ENCODE assay signal across 25 cellular contexts in genomic region chrX:18613930-18614639, GRCh38. TPM values are rescaled to one million over a fixed set of nuclear protein-coding genes. Genes with fewer than 3 reads are reported as not detected.
DNase-seq lines count a peak whose midpoint lies in the region; ATAC-seq, FAIRE-seq and TF ChIP-seq lines count a peak whose summit lies in the region.
"Had no signal": no experiment of that assay in that cellular context is flagged by ENCODE, and none has a peak within 500 bp of the region (broad histone marks: within the 10 kb centered on the region; RNA-seq: fewer than 3 reads in every experiment).

No MANE protein-coding gene starts in this region.

- H3K27ac Mint-ChIP-seq in astrocyte (ENCODE audit: unreplicated experiment), result no peak overlapping the region
- H3K27ac Mint-ChIP-seq: CD14-positive monocyte; CD4-positive, alpha-beta T cell had no signal

- H3K4me2 ChIP-seq in HepG2 (ENCODE audit: low read depth, low read length) (no peak overlapping the region), astrocyte (ENCODE audit: low read length) (no peak overlapping the region)
- H3K4me2 ChIP-seq: BLaER1 treated with 17β-estradiol and CSF1 and Interleukin-3, amounts not matched to agents 10 nM and 100 nM had no signal

- H3K4me1 ChIP-seq in HepG2 (ENCODE audit: insufficient read depth, low read length) (peaks cover 19% of the 10 kb centered on the region), right lobe of liver (no peaks in the 10 kb centered on the region), astrocyte (ENCODE audit: insufficient read depth, low read length) (peaks cover 9% of the 10 kb centered on the region), esophagus squamous epithelium (peaks cover 0 to 4% (median 0%) of the 10 kb centered on the region in 3 donors), ascending aorta (no peaks in the 10 kb centered on the region)
- H3K4me1 ChIP-seq: BE2C; BLaER1 treated with 17β-estradiol and CSF1 and Interleukin-3, amounts not matched to agents 10 nM and 100 nM had no signal

- H4K20me1 ChIP-seq in HepG2 (ENCODE audit: insufficient read depth, low read length) (no peaks in the 10 kb centered on the region), astrocyte (ENCODE audit: insufficient read depth, low read length) (no peaks in the 10 kb centered on the region)

- TF ChIP-seq RAD21 in HepG2 (CRISPR knock-in tag; IDR thresholded peaks at IDR 0.05), result no peak

- H3K9ac ChIP-seq in HepG2 (ENCODE audit: insufficient read depth, low read depth, low read length) (no peak overlapping the region), astrocyte (ENCODE audit: low read length) (no peak overlapping the region)
- H3K9ac ChIP-seq: BLaER1 treated with 17β-estradiol and CSF1 and Interleukin-3, amounts not matched to agents 10 nM and 100 nM; GM23248 had no signal

- peaks cover 15% of the 10 kb centered on the region for H3K4me1 Mint-ChIP-seq in astrocyte (ENCODE audit: low read depth, unreplicated experiment)
- H3K4me1 Mint-ChIP-seq: CD8-positive, alpha-beta memory T cell had no signal

- TF ChIP-seq EP300 in HepG2 (IDR thresholded peaks at IDR 0.05; ENCODE audit: low read depth in 2 of 2, low read length in 2 of 2) (no peak), HepG2 (CRISPR knock-in tag; IDR thresholded peaks at IDR 0.05; ENCODE audit: borderline replicate concordance) (no peak)

- no TSS peak for BruUV-seq in HepG2 (replicated peaks; lab: Mats Ljungman, UMichigan)

- no peak for FAIRE-seq in HepG2 (lab: Jason Lieb, UNC)
- FAIRE-seq in astrocyte (lab: Jason Lieb, UNC), result peak; percentile 56
- FAIRE-seq: A204.1, GM12878, GM19239, H1 had no signal

- DNase-seq in HepG2 (ENCODE audit: low spot score) (no peak), right lobe of liver (no peak), astrocyte (ENCODE audit: low read depth) (no peak), cerebellum (ENCODE audit: low spot score) (peak; percentile 66), DMS79 treated with DMSO at 0.1 percent for 48 hours (lab: John Stamatoyannopoulos, UW) (no peak), esophagus squamous epithelium (lab: John Stamatoyannopoulos, UW) (no peak), ascending aorta (ENCODE audit: low spot score in 2 of 2) (no peak)
- DNase-seq: ACHN; AML-193; BE2C; CD4-positive, alpha-beta T cell; CD8-positive, alpha-beta memory T cell; DMS53; DND-41; GDM1; GM23248; H7; HCEC 1CT had no signal

- H3K36me3 Mint-ChIP-seq in astrocyte (ENCODE audit: low read depth, unreplicated experiment), result no peaks in the 10 kb centered on the region

- no peak for TF ChIP-seq CTCF in HepG2 (CRISPR knock-in tag; IDR thresholded peaks at IDR 0.05)
- TF ChIP-seq CTCF in right lobe of liver (IDR thresholded peaks at IDR 0.05), result no peak
- no peak for TF ChIP-seq CTCF in astrocyte (IDR thresholded peaks at IDR 0.05; ENCODE audit: insufficient read depth, low read depth, low read length)
- TF ChIP-seq CTCF in esophagus squamous epithelium (IDR thresholded peaks at IDR 0.05), result no peak
- no peak for TF ChIP-seq CTCF in ascending aorta (IDR thresholded peaks at IDR 0.05)

- no peak overlapping the region for H3K4me3 Mint-ChIP-seq in astrocyte (ENCODE audit: unreplicated experiment)
- H3K4me3 Mint-ChIP-seq: CD14-positive monocyte; CD4-positive, alpha-beta T cell; CD8-positive, alpha-beta memory T cell had no signal

- POLR2A ChIA-PET in HepG2 (lab: Yijun Ruan, JAX), result no interaction called here

- H3K36me3 ChIP-seq in HepG2 (replicated peaks in 1 of 2; ENCODE audit: control insufficient read depth in 1 of 2, insufficient read depth in 2 of 2, low read length in 2 of 2) (peaks cover 1 to 12% of the 10 kb centered on the region in 2 experiments; a peak in 1 of 5 replicates), right lobe of liver (peaks cover 0 to 3% (median 0%) of the 10 kb centered on the region in 4 donors), astrocyte (ENCODE audit: insufficient read depth, low read length) (peaks cover 2% of the 10 kb centered on the region), esophagus squamous epithelium (peaks cover 0 to 23% (median 0%) of the 10 kb centered on the region in 3 donors), ascending aorta (peaks cover 8 to 16% of the 10 kb centered on the region in 2 donors)
- H3K36me3 ChIP-seq: BE2C; BLaER1 treated with 17β-estradiol and CSF1 and Interleukin-3, amounts not matched to agents 10 nM and 100 nM had no signal

- H3K27me3 ChIP-seq in HepG2 (ENCODE audit: control insufficient read depth in 1 of 2, insufficient read depth in 2 of 2, low read length in 2 of 2), result no peaks in the 10 kb centered on the region
- H3K27me3 ChIP-seq in right lobe of liver, result no peaks in the 10 kb centered on the region
- H3K27me3 ChIP-seq in astrocyte (ENCODE audit: insufficient read depth, low read length), result no peaks in the 10 kb centered on the region
- no peaks in the 10 kb centered on the region for H3K27me3 ChIP-seq in esophagus squamous epithelium
- no peaks in the 10 kb centered on the region for H3K27me3 ChIP-seq in ascending aorta
- H3K27me3 ChIP-seq: BE2C had no signal

- CTCF ChIA-PET in HepG2 (lab: Yijun Ruan, JAX; ENCODE audit: low intra/inter-chr PET ratio, low total read pairs), result no interaction called here

- intact Hi-C loops in HepG2 (cut with micrococcal nuclease; ENCODE audit: unreplicated experiment) (no loop called here), right lobe of liver (cut with DNase I) (no loop called here), esophagus squamous epithelium (cut with DNase I) (no loop called here), ascending aorta (cut with DNase I) (no loop called here)

- in situ Hi-C loops in HepG2 (cut with HindIII; ENCODE audit: extremely low pct_ligation_motif_present, low pct_unique_long_range_greater_than_20kb), result loop anchor here (25.0 kb wide), 2 partner anchors 177 to 273 kb away; partner anchors contain the start of gene CDKL5

- H3K9me3 Mint-ChIP-seq in astrocyte (ENCODE audit: unreplicated experiment), result no peaks in the 10 kb centered on the region
- H3K9me3 Mint-ChIP-seq: CD4-positive, alpha-beta T cell; CD8-positive, alpha-beta memory T cell had no signal

- no peak for TF ChIP-seq POLR2A in HepG2 (IDR thresholded peaks at IDR 0.05; ENCODE audit: insufficient read depth in 1 of 2, low read depth in 2 of 2, low read length in 2 of 2)
- no peak for TF ChIP-seq POLR2A in right lobe of liver (IDR thresholded peaks at IDR 0.05)
- TF ChIP-seq POLR2A in esophagus squamous epithelium (IDR thresholded peaks at IDR 0.05), result no peak

- 94% methylated on average over 3 of the region's 3 CpGs for WGBS in HepG2 (ENCODE audit: low lambda C conversion rate)
- WGBS in right lobe of liver (ENCODE audit: insufficient coverage, low coverage, low lambda C conversion rate, missing lambda C conversion rate), result 68% methylated on average over 3 of the region's 3 CpGs
- 76 to 91% methylated on average over 3 of the region's 3 CpGs for whole genome bisulfite sequencing in esophagus squamous epithelium, 2 donors

- no peak for ATAC-seq in HepG2
- no peak for ATAC-seq in right lobe of liver
- ATAC-seq: GM12878 had no signal

- no peak overlapping the region for H2AFZ ChIP-seq in HepG2 (ENCODE audit: low read length)
- H2AFZ ChIP-seq in astrocyte (ENCODE audit: low read depth, low read length), result no peak overlapping the region
- H2AFZ ChIP-seq: GM23248 had no signal

- H3K27ac ChIP-seq in HepG2 (ENCODE audit: extremely low read length, insufficient read depth, low read length), result no peak overlapping the region
- no peak overlapping the region for H3K27ac ChIP-seq in right lobe of liver
- no peak overlapping the region for H3K27ac ChIP-seq in astrocyte (ENCODE audit: low read depth, low read length)
- no peak overlapping the region for H3K27ac ChIP-seq in esophagus squamous epithelium
- no peak overlapping the region for H3K27ac ChIP-seq in ascending aorta
- H3K27ac ChIP-seq: 22Rv1; BLaER1 treated with 17β-estradiol and CSF1 and Interleukin-3, amounts not matched to agents 10 nM and 100 nM; GM23248 had no signal

- H3K9me3 ChIP-seq in HepG2 (ENCODE audit: low read length) (no peaks in the 10 kb centered on the region), right lobe of liver (no peaks in the 10 kb centered on the region), astrocyte (ENCODE audit: insufficient read depth, low read depth, low read length) (no peaks in the 10 kb centered on the region), esophagus squamous epithelium (no peaks in the 10 kb centered on the region), ascending aorta (no peaks in the 10 kb centered on the region)
- H3K9me3 ChIP-seq: BE2C; BLaER1 treated with 17β-estradiol and CSF1 and Interleukin-3, amounts not matched to agents 10 nM and 100 nM had no signal

- H3K79me2 ChIP-seq in HepG2 (ENCODE audit: insufficient read depth, low read length) (no peaks in the 10 kb centered on the region), astrocyte (ENCODE audit: insufficient read depth, low read length) (no peaks in the 10 kb centered on the region)

- H3K27me3 Mint-ChIP-seq in astrocyte (ENCODE audit: low read depth, unreplicated experiment), result no peaks in the 10 kb centered on the region
- H3K27me3 Mint-ChIP-seq: CD4-positive, alpha-beta T cell; CD8-positive, alpha-beta memory T cell had no signal

- no peak overlapping the region for H3K4me3 ChIP-seq in HepG2 (replicated peaks in 1 of 3; ENCODE audit: insufficient read depth in 1 of 3, low read depth in 2 of 3, low read length in 3 of 3)
- no peak overlapping the region for H3K4me3 ChIP-seq in right lobe of liver
- no peak overlapping the region for H3K4me3 ChIP-seq in astrocyte (ENCODE audit: insufficient read depth, low read depth, low read length)
- H3K4me3 ChIP-seq in esophagus squamous epithelium, result no peak overlapping the region
- H3K4me3 ChIP-seq in ascending aorta, result no peak overlapping the region
- H3K4me3 ChIP-seq: BLaER1 treated with 17β-estradiol and CSF1 and Interleukin-3, amounts not matched to agents 10 nM and 100 nM; GM12878; GM23248 had no signal

RNA-seq across cellular contexts. Expression of gene RS1, which starts 57.8 kb away (rescaled TPM):
- total RNA-seq in HepG2 (2016; rRNA removed; fragmentation: Illumina TruSeq; extraction: Trizol), result not detected in 2 replicates
- not detected in 2 replicates for total RNA-seq in HepG2 (2016; cell fraction: cytosol; rRNA removed; fragmentation: Illumina TruSeq; extraction: Trizol; ENCODE audit: low read depth)
- not detected in 2 replicates for total RNA-seq in HepG2 (2016; cell fraction: insoluble cytoplasmic fraction; rRNA removed; fragmentation: Illumina TruSeq; extraction: Trizol)
- total RNA-seq in HepG2 (2016; cell fraction: membrane; rRNA removed; fragmentation: Illumina TruSeq; extraction: Trizol), result not detected in 2 replicates
- not detected in 2 replicates for total RNA-seq in HepG2 (2016; cell fraction: nucleus; rRNA removed; fragmentation: Illumina TruSeq; extraction: Trizol)
- not detected in 2 replicates for polyA plus RNA-seq in HepG2 (2011; rRNA removed)
- polyA plus RNA-seq in HepG2 (2011; cell fraction: cytosol; rRNA removed), result not detected in 2 replicates
- not detected in 2 replicates for polyA plus RNA-seq in HepG2 (2011; cell fraction: nucleus; rRNA removed)
- not detected in 2 replicates for polyA plus RNA-seq in HepG2 (2012)
- not detected in 2 replicates for polyA plus RNA-seq in HepG2 (2016; cell fraction: cytosol; fragmentation: Illumina TruSeq; extraction: Trizol; ENCODE audit: low read depth)
- not detected in 2 replicates for polyA plus RNA-seq in HepG2 (2016; cell fraction: insoluble cytoplasmic fraction; fragmentation: Illumina TruSeq; extraction: Trizol; ENCODE audit: low read depth)
- polyA plus RNA-seq in HepG2 (2016; cell fraction: membrane; fragmentation: Illumina TruSeq; extraction: Trizol; ENCODE audit: low read depth), result not detected in 2 replicates
- not detected in 2 replicates for polyA plus RNA-seq in HepG2 (2016; cell fraction: nucleus; fragmentation: Illumina TruSeq; extraction: Trizol; ENCODE audit: insufficient read depth, low read depth)
- polyA minus RNA-seq in HepG2 (2011; rRNA and poly(A)+ RNA removed; ENCODE audit: low replicate concordance), result not detected in 2 replicates
- not detected in 2 replicates for polyA minus RNA-seq in HepG2 (2011; cell fraction: cytosol; rRNA and poly(A)+ RNA removed)
- not detected in 2 replicates for polyA minus RNA-seq in HepG2 (2011; cell fraction: nucleus; rRNA and poly(A)+ RNA removed)
- total RNA-seq in right lobe of liver, result not detected
- total RNA-seq in astrocyte, result not detected in 2 replicates
- not detected for total RNA-seq in cerebellum
- total RNA-seq in esophagus squamous epithelium, result not detected
- total RNA-seq in ascending aorta, result not detected
- total RNA-seq: CD4-positive, alpha-beta T cell; CD8-positive, alpha-beta memory T cell; GM12878; GM23248; H1; H7 had no signal
- polyA plus RNA-seq: CD14-positive monocyte; CD8-positive, alpha-beta memory T cell; GM23248 had no signal
